ENCODE assay signal across 8 cellular contexts in the genomic region with DNA sequence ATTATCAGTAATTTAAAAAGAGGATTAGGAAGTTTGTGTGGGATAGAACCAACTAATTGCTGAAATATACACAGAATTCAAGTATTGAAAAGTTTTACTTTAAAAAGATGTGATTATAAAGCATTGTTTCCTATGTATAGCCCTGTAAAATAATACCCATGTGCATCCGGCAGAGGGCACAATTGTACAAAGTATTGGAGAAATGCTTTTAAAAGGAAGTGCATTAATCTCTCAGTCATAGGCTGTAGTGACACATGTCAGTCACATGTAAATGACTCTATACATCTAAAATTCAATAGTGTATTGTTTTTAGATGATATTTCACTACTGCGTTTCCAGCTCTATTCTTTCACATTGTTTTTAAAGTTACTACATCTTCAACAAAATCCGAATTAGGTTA. TPM values are rescaled to one million over a fixed set of nuclear protein-coding genes. Genes with fewer than 3 reads are reported as not detected.
DNase-seq lines count a peak whose midpoint lies in the region; ATAC-seq and TF ChIP-seq lines count a peak whose summit lies in the region.

No MANE protein-coding gene starts in this region.

- H3K79me2 ChIP-seq in OCI-LY3 (ENCODE audit: low read length): no peaks in the 10 kb centered on the region

- peak; percentile 33; the same call in 1 of the 2 replicates for TF ChIP-seq CTCF in GM12875 (IDR thresholded peaks at IDR 0.05; ENCODE audit: borderline replicate concordance, insufficient read depth, low read depth, low read length)
- peak; percentile 70 for TF ChIP-seq CTCF in OCI-LY3 (IDR thresholded peaks at IDR 0.05; ENCODE audit: low read depth, low read length)
- TF ChIP-seq CTCF in fibroblast of villous mesenchyme (IDR thresholded peaks at IDR 0.05; ENCODE audit: insufficient read depth, low read depth, low read length): peak; percentile 57
- TF ChIP-seq CTCF in retinal pigment epithelial cell (conservative IDR thresholded peaks at IDR 0.05; ENCODE audit: low read depth, low read length): peak; percentile 67

- peaks cover 12% of the 10 kb centered on the region for H3K4me1 ChIP-seq in OCI-LY3 (ENCODE audit: low read length)

- no peaks in the 10 kb centered on the region for H3K36me3 ChIP-seq in OCI-LY3 (replicated peaks; ENCODE audit: low read depth, low read length)

- H3K27ac ChIP-seq in OCI-LY3 (ENCODE audit: low read length): no peak overlapping the region

- peak; percentile 58 for ATAC-seq in HG03280 (IDR thresholded peaks at IDR 0.05; ENCODE audit: unreplicated experiment)
- no peak for ATAC-seq in HG02623 (IDR thresholded peaks at IDR 0.05; ENCODE audit: unreplicated experiment)

- peak; percentile 43 for DNase-seq in A172 (ENCODE audit: low spot score)
- DNase-seq in activated T-cell treated with anti-CD3 and anti-CD28 coated beads, Interleukin-2, amount 50 U/mL, for 48 hours: peak; percentile 61 to 65
- DNase-seq in fibroblast of villous mesenchyme (ENCODE audit: low read depth): peak; percentile 45
- no peak for DNase-seq in retinal pigment epithelial cell (ENCODE audit: low read depth)

- H3K9ac ChIP-seq in OCI-LY3 (ENCODE audit: low read length): no peak overlapping the region

- H4K20me1 ChIP-seq in OCI-LY3 (ENCODE audit: insufficient read depth, low read length): no peaks in the 10 kb centered on the region

- H2AFZ ChIP-seq in OCI-LY3 (ENCODE audit: low read depth, low read length): no peak overlapping the region

- H3K27me3 ChIP-seq in OCI-LY3 (ENCODE audit: low read depth, low read length): no peaks in the 10 kb centered on the region

- no peaks in the 10 kb centered on the region for H3K9me3 ChIP-seq in OCI-LY3 (ENCODE audit: insufficient read depth, low read length)

- H3K4me2 ChIP-seq in OCI-LY3 (ENCODE audit: low read length): peak overlapping the region; percentile 30

- H3K4me3 ChIP-seq in GM12875 (ENCODE audit: low read depth, low read length) (no peak overlapping the region), OCI-LY3 (ENCODE audit: low read length) (no peak overlapping the region), fibroblast of villous mesenchyme (ENCODE audit: low read depth, low read length) (no peak overlapping the region), retinal pigment epithelial cell (ENCODE audit: low read length) (no peak overlapping the region)

RNA-seq across cellular contexts. Expression of gene GEMIN8, which starts 9.7 kb away (rescaled TPM):
- total RNA-seq in A172 (2014; rRNA removed; shearing (Covaris generic)): 9.2 and 19.4 TPM in 2 replicates
- 9.3 and 10.4 TPM in 2 replicates for total RNA-seq in fibroblast of villous mesenchyme
